In genomic region chr17:27293898-27294688, GRCh38 we compare ENCODE assay signal across 8 cellular contexts. TPM values are rescaled to one million over a fixed set of nuclear protein-coding genes. Genes with fewer than 3 reads are reported as not detected.
A peak's percentile ranks its signal among the peaks of the same experiment; 100 is the strongest.
DNase-seq lines count a peak whose midpoint lies in the region; ATAC-seq and TF ChIP-seq lines count a peak whose summit lies in the region.

TSS of gene WSB1 (plus strand) at chr17:27294114. CDS start at chr17:27294396, 282 bp downstream.

- H3K27ac ChIP-seq in upper lobe of right lung: peak within 1 kb of the TSS; percentile 99

- peak within 1 kb of the TSS; percentile 96 for H3K4me3 Mint-ChIP-seq in T-helper 1 cell treated with Interleukin-12 subunit alpha and Interleukin-12 subunit beta and Interleukin-4 antibody, amounts not matched to agents 30 μg/mL and 1 μg/mL, for 36 hours
- peak within 1 kb of the TSS; percentile 100 for H3K4me3 Mint-ChIP-seq in progenitor cell of endocrine pancreas (ENCODE audit: low read depth)

- peaks cover 3% of the 10 kb centered on the region for H3K27me3 Mint-ChIP-seq in T-helper 1 cell treated with Interleukin-12 subunit alpha and Interleukin-12 subunit beta and Interleukin-4 antibody, amounts not matched to agents 30 μg/mL and 1 μg/mL, for 36 hours (ENCODE audit: low read depth)
- H3K27me3 Mint-ChIP-seq in progenitor cell of endocrine pancreas: no peaks in the 10 kb centered on the region

- H3K4me1 ChIP-seq in upper lobe of right lung: peaks cover 30% of the 10 kb centered on the region

- intact Hi-C loops in left cardiac atrium (cut with DNase I) (loop anchor here (2.0 to 5.0 kb wide), 3 partner anchors 39 to 52 kb away; no protein-coding TSS in a partner anchor), upper lobe of right lung (cut with DNase I) (no loop called here)

- peaks cover 25% of the 10 kb centered on the region for H3K4me1 Mint-ChIP-seq in T-helper 1 cell treated with Interleukin-12 subunit alpha and Interleukin-12 subunit beta and Interleukin-4 antibody, amounts not matched to agents 30 μg/mL and 1 μg/mL, for 36 hours (ENCODE audit: low read depth)
- H3K4me1 Mint-ChIP-seq in progenitor cell of endocrine pancreas (ENCODE audit: low read depth): peaks cover 28% of the 10 kb centered on the region

- peaks cover 10% of the 10 kb centered on the region for H3K36me3 Mint-ChIP-seq in T-helper 1 cell treated with Interleukin-12 subunit alpha and Interleukin-12 subunit beta and Interleukin-4 antibody, amounts not matched to agents 30 μg/mL and 1 μg/mL, for 36 hours (ENCODE audit: low read depth)
- H3K36me3 Mint-ChIP-seq in progenitor cell of endocrine pancreas (ENCODE audit: insufficient read depth): peaks cover 3% of the 10 kb centered on the region

- ATAC-seq in GM18499 (IDR thresholded peaks at IDR 0.05; ENCODE audit: insufficient read depth, unreplicated experiment): peak; percentile 47
- ATAC-seq in HG02885 (IDR thresholded peaks at IDR 0.05; ENCODE audit: poor library complexity, unreplicated experiment): peak; percentile 88
- peak; percentile 96 to 97 for ATAC-seq in left cardiac atrium
- peak; percentile 95 for ATAC-seq in upper lobe of right lung

- H3K27ac Mint-ChIP-seq in T-helper 1 cell treated with Interleukin-12 subunit alpha and Interleukin-12 subunit beta and Interleukin-4 antibody, amounts not matched to agents 30 μg/mL and 1 μg/mL, for 36 hours: peak within 1 kb of the TSS; percentile 99
- peak within 1 kb of the TSS; percentile 100 for H3K27ac Mint-ChIP-seq in progenitor cell of endocrine pancreas

- TF ChIP-seq CTCF in progenitor cell of endocrine pancreas (IDR thresholded peaks at IDR 0.05; ENCODE audit: unreplicated experiment) (no peak), upper lobe of right lung (IDR thresholded peaks at IDR 0.05) (no peak)

- H3K9me3 Mint-ChIP-seq in T-helper 1 cell treated with Interleukin-12 subunit alpha and Interleukin-12 subunit beta and Interleukin-4 antibody, amounts not matched to agents 30 μg/mL and 1 μg/mL, for 36 hours: no peaks in the 10 kb centered on the region
- no peaks in the 10 kb centered on the region for H3K9me3 Mint-ChIP-seq in progenitor cell of endocrine pancreas (ENCODE audit: low read depth)

- H3K36me3 ChIP-seq in upper lobe of right lung: no peaks in the 10 kb centered on the region

- DNase-seq in NCI-H146 treated with DMSO at 0.1 percent for 48 hours (lab: John Stamatoyannopoulos, UW; ENCODE audit: unreplicated experiment) (peak; percentile 85), amniotic stem cell (lab: John Stamatoyannopoulos, UW) (peak; percentile 84), left cardiac atrium (peak; percentile 95), progenitor cell of endocrine pancreas (ENCODE audit: low spot score, unreplicated experiment) (peak; percentile 83), upper lobe of right lung (peak; percentile 97)

- H3K9me3 ChIP-seq in upper lobe of right lung: no peaks in the 10 kb centered on the region

- no peaks in the 10 kb centered on the region for H3K27me3 ChIP-seq in upper lobe of right lung

- peak within 1 kb of the TSS; percentile 73 for H3K4me3 ChIP-seq in upper lobe of right lung

RNA-seq across cellular contexts. Expression of gene WSB1, which starts in this region (rescaled TPM):
- total RNA-seq in left cardiac atrium: 100 to 1,000 TPM in 1 of 2 donors, 10 to 100 TPM in 1; 69.3 to 119 TPM
- 452 and 468 TPM in 2 replicates for total RNA-seq in progenitor cell of endocrine pancreas
- 360 TPM for total RNA-seq in upper lobe of right lung

Comparison
In these comparisons a context has a peak if more than half of its experiments do, and no peak if none do; other contexts are left out.
1. Peak in every context shown above with its lines: DNase-seq, ATAC-seq, H3K4me3 ChIP-seq and H3K27ac ChIP-seq.